Comparison of ENCODE assay signal across 1 cellular context in the genomic region with DNA sequence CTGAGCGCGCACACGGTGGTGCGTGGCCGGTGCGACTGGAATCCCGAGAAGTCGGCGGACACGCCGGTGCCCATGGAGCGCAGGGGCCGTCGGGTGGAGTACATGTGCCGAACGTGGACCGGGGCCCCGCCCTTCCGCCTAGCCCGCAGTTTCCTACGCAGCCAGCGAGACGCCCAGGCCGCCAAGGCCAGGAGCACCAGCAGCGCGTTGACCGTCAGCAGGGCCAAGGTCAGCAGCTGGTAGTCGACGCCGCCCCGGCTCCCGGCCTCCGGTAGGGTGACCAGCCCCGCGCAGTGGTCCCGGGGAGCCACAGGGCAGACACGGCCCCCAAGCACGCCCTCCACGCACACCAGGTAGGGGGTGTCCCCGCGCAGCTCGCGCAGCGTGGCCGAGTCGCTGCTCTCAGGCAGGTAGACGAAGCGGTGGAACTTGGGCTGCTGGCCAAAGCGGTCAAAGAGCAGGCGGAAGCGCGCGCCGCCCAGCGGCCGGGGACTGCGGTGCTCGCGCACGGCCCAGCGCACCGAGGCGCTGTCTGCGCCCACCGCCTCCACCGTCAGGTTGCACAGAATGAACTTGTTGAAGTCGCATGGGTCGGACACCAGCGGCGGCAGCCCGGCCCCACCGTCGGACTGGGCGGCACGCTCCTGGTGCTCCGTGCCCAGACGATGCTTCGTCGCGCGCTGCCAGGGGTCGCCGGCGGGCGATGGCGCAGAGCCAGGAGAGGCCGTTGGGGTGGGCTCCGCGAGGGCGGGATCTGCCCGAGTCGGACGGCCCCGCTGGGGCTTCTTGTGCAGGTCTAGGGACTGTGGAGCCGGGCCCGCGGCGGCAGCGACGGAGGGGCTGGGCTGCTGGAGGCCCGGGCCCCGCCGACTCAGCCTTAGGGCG.
TF ChIP-seq lines count a peak whose summit lies in the region.

No MANE protein-coding gene starts in this region.

TF ChIP-seq in HEK293, 187 proteins besides CTCF, POLR2A, EP300 and RAD21 (continued from another document):
- no peak for TF ChIP-seq ZNF302 (tag by site-specific recombination; IDR thresholded peaks at IDR 0.05; ENCODE audit: low read depth)
- TF ChIP-seq, protein P1, sequence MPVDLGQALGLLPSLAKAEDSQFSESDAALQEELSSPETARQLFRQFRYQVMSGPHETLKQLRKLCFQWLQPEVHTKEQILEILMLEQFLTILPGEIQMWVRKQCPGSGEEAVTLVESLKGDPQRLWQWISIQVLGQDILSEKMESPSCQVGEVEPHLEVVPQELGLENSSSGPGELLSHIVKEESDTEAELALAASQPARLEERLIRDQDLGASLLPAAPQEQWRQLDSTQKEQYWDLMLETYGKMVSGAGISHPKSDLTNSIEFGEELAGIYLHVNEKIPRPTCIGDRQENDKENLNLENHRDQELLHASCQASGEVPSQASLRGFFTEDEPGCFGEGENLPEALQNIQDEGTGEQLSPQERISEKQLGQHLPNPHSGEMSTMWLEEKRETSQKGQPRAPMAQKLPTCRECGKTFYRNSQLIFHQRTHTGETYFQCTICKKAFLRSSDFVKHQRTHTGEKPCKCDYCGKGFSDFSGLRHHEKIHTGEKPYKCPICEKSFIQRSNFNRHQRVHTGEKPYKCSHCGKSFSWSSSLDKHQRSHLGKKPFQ (tag by site-specific recombination; IDR thresholded peaks at IDR 0.05): no peak
